1 cellular context compared by ENCODE assay signal in the genomic region with DNA sequence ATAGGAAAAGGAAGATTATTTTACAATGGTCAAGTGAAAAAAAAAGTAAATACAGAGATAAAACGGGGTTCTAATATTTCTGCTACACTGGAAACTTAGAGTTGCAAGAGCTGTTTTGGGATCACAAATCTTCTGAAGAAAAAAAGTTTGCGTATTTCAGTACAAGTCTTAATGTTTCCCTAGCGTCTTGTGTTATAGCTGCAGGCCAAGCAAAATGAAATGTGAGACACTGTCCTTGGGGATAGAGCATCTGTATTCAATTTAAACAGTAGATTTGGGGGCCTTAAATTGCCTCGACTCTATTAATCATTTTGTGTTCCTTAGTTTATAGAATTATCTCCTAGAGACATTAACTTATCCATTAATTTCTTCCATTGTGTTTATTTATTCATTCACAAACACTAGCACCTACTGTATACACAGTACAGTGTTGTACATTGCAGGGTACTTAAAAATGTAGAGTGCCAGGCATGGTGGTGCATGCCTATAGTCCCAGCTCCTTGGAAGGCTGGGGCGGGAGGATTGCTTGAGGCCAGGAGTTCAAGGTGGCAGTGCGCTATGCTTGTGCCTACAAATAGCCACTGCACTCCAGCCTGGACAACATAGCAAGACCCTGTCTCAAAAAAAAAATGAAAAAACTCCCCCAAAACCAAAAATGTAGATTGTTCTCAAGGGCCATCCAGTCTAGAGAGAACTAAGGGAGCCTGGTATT.
TF ChIP-seq lines count a peak whose summit lies in the region.

No MANE protein-coding gene starts in this region.

TF ChIP-seq in HepG2, 621 proteins besides CTCF, POLR2A, EP300 and RAD21:
- peak; percentile 65; the same call in 1 of the 2 replicates for TF ChIP-seq ZNF121 (CRISPR knock-in tag; IDR thresholded peaks at IDR 0.05)
- TF ChIP-seq, protein P1, sequence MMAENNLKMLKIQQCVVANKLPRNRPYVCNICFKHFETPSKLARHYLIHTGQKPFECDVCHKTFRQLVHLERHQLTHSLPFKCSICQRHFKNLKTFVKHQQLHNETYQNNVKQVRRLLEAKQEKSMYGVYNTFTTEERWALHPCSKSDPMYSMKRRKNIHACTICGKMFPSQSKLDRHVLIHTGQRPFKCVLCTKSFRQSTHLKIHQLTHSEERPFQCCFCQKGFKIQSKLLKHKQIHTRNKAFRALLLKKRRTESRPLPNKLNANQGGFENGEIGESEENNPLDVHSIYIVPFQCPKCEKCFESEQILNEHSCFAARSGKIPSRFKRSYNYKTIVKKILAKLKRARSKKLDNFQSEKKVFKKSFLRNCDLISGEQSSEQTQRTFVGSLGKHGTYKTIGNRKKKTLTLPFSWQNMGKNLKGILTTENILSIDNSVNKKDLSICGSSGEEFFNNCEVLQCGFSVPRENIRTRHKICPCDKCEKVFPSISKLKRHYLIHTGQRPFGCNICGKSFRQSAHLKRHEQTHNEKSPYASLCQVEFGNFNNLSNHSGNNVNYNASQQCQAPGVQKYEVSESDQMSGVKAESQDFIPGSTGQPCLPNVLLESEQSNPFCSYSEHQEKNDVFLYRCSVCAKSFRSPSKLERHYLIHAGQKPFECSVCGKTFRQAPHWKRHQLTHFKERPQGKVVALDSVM (CRISPR knock-in tag; IDR thresholded peaks at IDR 0.05), result no peak
- TF ChIP-seq, protein P2, sequence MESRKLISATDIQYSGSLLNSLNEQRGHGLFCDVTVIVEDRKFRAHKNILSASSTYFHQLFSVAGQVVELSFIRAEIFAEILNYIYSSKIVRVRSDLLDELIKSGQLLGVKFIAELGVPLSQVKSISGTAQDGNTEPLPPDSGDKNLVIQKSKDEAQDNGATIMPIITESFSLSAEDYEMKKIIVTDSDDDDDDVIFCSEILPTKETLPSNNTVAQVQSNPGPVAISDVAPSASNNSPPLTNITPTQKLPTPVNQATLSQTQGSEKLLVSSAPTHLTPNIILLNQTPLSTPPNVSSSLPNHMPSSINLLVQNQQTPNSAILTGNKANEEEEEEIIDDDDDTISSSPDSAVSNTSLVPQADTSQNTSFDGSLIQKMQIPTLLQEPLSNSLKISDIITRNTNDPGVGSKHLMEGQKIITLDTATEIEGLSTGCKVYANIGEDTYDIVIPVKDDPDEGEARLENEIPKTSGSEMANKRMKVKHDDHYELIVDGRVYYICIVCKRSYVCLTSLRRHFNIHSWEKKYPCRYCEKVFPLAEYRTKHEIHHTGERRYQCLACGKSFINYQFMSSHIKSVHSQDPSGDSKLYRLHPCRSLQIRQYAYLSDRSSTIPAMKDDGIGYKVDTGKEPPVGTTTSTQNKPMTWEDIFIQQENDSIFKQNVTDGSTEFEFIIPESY (CRISPR knock-in tag; IDR thresholded peaks at IDR 0.05), result no peak
